1 cellular context compared by ENCODE assay signal in genomic region chr1:17199267-17200044, GRCh38.
TF ChIP-seq lines count a peak whose summit lies in the region.

No MANE protein-coding gene starts in this region.

TF ChIP-seq in IMR-90, 13 proteins besides CTCF, POLR2A, EP300 and RAD21:
- no peak for TF ChIP-seq ELK1 (IDR thresholded peaks at IDR 0.05; ENCODE audit: borderline replicate concordance, low read depth, low read length)
- no peak for TF ChIP-seq MXI1 (IDR thresholded peaks at IDR 0.05; ENCODE audit: borderline replicate concordance, low read depth, low read length)
- TF ChIP-seq CHD1 (IDR thresholded peaks at IDR 0.05; ENCODE audit: low read depth, low read length) = no peak
- TF ChIP-seq USF2 (IDR thresholded peaks at IDR 0.05; ENCODE audit: low read depth, low read length) = no peak
